1 cellular context compared by ENCODE assay signal in the genomic region with DNA sequence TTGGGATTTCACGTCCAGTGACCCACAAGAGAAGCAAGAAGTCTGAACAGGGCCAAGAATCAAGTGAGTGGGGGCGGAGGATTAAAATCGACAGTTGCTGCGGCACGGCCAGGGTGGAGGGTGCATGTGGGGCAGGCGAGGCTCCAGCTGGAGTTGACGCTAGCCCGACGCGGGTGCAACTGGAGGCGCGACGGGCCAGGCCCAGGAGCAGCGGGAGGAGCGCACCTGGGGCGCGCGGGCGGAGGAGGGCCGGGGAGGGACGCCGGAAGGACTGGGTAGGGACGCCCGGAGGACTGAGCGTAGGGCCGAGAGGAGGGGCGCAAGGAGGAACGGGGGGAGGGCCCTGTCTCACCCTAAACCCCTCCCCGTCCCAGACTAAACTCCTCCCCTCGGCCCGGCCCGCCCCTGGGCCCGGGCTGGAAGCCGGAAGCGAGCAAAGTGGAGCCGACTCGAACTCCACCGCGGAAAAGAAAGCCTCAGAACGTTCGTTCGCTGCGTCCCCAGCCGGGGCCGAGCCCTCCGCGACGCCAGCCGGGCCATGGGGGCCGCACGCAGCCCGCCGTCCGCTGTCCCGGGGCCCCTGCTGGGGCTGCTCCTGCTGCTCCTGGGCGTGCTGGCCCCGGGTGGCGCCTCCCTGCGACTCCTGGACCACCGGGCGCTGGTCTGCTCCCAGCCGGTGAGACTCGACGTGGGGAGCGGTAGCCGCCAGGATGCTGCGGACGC.
TF ChIP-seq lines count a peak whose summit lies in the region.

A gene with protein sequence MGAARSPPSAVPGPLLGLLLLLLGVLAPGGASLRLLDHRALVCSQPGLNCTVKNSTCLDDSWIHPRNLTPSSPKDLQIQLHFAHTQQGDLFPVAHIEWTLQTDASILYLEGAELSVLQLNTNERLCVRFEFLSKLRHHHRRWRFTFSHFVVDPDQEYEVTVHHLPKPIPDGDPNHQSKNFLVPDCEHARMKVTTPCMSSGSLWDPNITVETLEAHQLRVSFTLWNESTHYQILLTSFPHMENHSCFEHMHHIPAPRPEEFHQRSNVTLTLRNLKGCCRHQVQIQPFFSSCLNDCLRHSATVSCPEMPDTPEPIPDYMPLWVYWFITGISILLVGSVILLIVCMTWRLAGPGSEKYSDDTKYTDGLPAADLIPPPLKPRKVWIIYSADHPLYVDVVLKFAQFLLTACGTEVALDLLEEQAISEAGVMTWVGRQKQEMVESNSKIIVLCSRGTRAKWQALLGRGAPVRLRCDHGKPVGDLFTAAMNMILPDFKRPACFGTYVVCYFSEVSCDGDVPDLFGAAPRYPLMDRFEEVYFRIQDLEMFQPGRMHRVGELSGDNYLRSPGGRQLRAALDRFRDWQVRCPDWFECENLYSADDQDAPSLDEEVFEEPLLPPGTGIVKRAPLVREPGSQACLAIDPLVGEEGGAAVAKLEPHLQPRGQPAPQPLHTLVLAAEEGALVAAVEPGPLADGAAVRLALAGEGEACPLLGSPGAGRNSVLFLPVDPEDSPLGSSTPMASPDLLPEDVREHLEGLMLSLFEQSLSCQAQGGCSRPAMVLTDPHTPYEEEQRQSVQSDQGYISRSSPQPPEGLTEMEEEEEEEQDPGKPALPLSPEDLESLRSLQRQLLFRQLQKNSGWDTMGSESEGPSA (plus strand): TSS at position 447 of the 723 bp plus-strand sequence. CDS start 92 bp downstream, at position 539.

TF ChIP-seq in HepG2, 621 proteins besides CTCF, POLR2A, EP300 and RAD21 (continued from another document and continues in another):
- TF ChIP-seq, protein P1, sequence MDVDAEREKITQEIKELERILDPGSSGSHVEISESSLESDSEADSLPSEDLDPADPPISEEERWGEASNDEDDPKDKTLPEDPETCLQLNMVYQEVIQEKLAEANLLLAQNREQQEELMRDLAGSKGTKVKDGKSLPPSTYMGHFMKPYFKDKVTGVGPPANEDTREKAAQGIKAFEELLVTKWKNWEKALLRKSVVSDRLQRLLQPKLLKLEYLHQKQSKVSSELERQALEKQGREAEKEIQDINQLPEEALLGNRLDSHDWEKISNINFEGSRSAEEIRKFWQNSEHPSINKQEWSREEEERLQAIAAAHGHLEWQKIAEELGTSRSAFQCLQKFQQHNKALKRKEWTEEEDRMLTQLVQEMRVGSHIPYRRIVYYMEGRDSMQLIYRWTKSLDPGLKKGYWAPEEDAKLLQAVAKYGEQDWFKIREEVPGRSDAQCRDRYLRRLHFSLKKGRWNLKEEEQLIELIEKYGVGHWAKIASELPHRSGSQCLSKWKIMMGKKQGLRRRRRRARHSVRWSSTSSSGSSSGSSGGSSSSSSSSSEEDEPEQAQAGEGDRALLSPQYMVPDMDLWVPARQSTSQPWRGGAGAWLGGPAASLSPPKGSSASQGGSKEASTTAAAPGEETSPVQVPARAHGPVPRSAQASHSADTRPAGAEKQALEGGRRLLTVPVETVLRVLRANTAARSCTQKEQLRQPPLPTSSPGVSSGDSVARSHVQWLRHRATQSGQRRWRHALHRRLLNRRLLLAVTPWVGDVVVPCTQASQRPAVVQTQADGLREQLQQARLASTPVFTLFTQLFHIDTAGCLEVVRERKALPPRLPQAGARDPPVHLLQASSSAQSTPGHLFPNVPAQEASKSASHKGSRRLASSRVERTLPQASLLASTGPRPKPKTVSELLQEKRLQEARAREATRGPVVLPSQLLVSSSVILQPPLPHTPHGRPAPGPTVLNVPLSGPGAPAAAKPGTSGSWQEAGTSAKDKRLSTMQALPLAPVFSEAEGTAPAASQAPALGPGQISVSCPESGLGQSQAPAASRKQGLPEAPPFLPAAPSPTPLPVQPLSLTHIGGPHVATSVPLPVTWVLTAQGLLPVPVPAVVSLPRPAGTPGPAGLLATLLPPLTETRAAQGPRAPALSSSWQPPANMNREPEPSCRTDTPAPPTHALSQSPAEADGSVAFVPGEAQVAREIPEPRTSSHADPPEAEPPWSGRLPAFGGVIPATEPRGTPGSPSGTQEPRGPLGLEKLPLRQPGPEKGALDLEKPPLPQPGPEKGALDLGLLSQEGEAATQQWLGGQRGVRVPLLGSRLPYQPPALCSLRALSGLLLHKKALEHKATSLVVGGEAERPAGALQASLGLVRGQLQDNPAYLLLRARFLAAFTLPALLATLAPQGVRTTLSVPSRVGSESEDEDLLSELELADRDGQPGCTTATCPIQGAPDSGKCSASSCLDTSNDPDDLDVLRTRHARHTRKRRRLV (CRISPR knock-in tag; IDR thresholded peaks at IDR 0.05) = no peak
- TF ChIP-seq CCAR2 (optimal IDR thresholded peaks at IDR 0.05; ENCODE audit: low read depth, low read length) (no peak), SKI (IDR thresholded peaks at IDR 0.05; ENCODE audit: partially characterized antibody) (peak; percentile 39), ZNF501 (CRISPR knock-in tag; IDR thresholded peaks at IDR 0.05) (peak; percentile 41; the same call in 1 of the 2 replicates), LCORL (IDR thresholded peaks at IDR 0.05) (no peak), LCORL (CRISPR knock-in tag; IDR thresholded peaks at IDR 0.05) (peak; percentile 78), ZMYM3 (CRISPR knock-in tag; IDR thresholded peaks at IDR 0.05) (peak; percentile 50; the same call in 1 of the 2 replicates), ZNF3 (CRISPR knock-in tag; IDR thresholded peaks at IDR 0.05) (no peak), ZNF263 (CRISPR knock-in tag; IDR thresholded peaks at IDR 0.05) (peak; percentile 95), HHEX (CRISPR knock-in tag; IDR thresholded peaks at IDR 0.05) (no peak), KLF12 (CRISPR knock-in tag; IDR thresholded peaks at IDR 0.05; ENCODE audit: borderline replicate concordance) (peak; percentile 48; the same call in 1 of the 2 replicates), MEIS1 (CRISPR knock-in tag; IDR thresholded peaks at IDR 0.05; ENCODE audit: borderline replicate concordance) (no peak), ZNF569 (CRISPR knock-in tag; IDR thresholded peaks at IDR 0.05; ENCODE audit: borderline replicate concordance) (no peak), PRPF4 (IDR thresholded peaks at IDR 0.05; ENCODE audit: low read depth, low read length, poor library complexity, severe bottlenecking) (no peak), KLF6 (CRISPR knock-in tag; IDR thresholded peaks at IDR 0.05) (no peak), ARNT (IDR thresholded peaks at IDR 0.05) (no peak), MYNN (CRISPR knock-in tag; IDR thresholded peaks at IDR 0.05; ENCODE audit: low read depth) (no peak), ZNF709 (CRISPR knock-in tag; IDR thresholded peaks at IDR 0.05) (peak; percentile 50; the same call in 1 of the 2 replicates), POLR2G (IDR thresholded peaks at IDR 0.05; ENCODE audit: low read depth, low read length) (peak; percentile 85), ZNF660 (CRISPR knock-in tag; IDR thresholded peaks at IDR 0.05; ENCODE audit: borderline replicate concordance, low read depth) (no peak), GPN1 (CRISPR knock-in tag; IDR thresholded peaks at IDR 0.05; ENCODE audit: borderline replicate concordance) (no peak)
- TF ChIP-seq, protein P2, sequence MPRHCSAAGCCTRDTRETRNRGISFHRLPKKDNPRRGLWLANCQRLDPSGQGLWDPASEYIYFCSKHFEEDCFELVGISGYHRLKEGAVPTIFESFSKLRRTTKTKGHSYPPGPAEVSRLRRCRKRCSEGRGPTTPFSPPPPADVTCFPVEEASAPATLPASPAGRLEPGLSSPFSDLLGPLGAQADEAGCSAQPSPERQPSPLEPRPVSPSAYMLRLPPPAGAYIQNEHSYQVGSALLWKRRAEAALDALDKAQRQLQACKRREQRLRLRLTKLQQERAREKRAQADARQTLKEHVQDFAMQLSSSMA (CRISPR knock-in tag; IDR thresholded peaks at IDR 0.05) = no peak
- TF ChIP-seq, protein P3, sequence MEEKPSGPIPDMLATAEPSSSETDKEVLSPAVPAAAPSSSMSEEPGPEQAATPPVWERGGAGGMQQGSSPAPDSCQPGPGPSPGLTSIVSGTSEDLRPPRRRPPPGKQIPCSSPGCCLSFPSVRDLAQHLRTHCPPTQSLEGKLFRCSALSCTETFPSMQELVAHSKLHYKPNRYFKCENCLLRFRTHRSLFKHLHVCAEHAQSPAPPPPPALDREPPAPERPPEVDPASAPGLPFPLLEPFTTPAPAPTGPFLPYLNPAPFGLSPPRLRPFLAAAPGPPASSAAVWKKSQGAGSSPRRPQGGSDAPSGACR (CRISPR knock-in tag; IDR thresholded peaks at IDR 0.05) = 0 out of 2 replicates have a peak, but pooled peaks have one; percentile 13
- TF ChIP-seq, protein P4, sequence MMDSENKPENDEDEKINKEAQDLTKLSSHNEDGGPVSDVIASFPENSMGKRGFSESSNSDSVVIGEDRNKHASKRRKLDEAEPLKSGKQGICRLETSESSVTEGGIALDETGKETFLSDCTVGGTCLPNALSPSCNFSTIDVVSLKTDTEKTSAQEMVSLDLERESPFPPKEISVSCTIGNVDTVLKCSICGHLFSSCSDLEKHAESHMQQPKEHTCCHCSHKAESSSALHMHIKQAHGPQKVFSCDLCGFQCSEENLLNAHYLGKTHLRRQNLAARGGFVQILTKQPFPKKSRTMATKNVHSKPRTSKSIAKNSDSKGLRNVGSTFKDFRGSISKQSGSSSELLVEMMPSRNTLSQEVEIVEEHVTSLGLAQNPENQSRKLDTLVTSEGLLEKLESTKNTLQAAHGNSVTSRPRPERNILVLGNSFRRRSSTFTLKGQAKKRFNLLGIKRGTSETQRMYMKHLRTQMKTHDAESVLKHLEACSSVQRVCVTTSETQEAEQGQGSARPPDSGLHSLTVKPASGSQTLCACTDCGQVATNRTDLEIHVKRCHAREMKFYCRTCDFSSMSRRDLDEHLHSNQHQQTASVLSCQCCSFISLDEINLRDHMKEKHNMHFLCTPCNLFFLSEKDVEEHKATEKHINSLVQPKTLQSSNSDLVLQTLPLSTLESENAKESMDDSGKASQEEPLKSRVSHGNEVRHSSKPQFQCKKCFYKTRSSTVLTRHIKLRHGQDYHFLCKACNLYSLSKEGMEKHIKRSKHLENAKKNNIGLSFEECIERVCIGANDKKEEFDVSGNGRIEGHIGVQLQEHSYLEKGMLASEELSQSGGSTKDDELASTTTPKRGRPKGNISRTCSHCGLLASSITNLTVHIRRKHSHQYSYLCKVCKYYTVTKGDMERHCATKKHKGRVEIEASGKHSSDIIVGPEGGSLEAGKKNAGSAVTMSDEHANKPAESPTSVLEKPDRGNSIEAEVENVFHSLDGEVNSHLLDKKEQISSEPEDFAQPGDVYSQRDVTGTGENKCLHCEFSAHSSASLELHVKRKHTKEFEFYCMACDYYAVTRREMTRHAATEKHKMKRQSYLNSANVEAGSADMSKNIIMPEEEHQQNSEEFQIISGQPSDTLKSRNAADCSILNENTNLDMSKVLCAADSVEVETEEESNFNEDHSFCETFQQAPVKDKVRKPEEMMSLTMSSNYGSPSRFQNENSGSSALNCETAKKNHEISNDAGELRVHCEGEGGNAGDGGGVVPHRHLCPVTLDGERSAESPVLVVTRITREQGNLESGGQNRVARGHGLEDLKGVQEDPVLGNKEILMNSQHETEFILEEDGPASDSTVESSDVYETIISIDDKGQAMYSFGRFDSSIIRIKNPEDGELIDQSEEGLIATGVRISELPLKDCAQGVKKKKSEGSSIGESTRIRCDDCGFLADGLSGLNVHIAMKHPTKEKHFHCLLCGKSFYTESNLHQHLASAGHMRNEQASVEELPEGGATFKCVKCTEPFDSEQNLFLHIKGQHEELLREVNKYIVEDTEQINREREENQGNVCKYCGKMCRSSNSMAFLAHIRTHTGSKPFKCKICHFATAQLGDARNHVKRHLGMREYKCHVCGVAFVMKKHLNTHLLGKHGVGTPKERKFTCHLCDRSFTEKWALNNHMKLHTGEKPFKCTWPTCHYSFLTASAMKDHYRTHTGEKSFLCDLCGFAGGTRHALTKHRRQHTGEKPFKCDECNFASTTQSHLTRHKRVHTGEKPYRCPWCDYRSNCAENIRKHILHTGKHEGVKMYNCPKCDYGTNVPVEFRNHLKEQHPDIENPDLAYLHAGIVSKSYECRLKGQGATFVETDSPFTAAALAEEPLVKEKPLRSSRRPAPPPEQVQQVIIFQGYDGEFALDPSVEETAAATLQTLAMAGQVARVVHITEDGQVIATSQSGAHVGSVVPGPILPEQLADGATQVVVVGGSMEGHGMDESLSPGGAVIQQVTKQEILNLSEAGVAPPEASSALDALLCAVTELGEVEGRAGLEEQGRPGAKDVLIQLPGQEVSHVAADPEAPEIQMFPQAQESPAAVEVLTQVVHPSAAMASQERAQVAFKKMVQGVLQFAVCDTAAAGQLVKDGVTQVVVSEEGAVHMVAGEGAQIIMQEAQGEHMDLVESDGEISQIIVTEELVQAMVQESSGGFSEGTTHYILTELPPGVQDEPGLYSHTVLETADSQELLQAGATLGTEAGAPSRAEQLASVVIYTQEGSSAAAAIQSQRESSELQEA (CRISPR knock-in tag; IDR thresholded peaks at IDR 0.05; ENCODE audit: not compliant biosample characterization) = no peak
- TF ChIP-seq, protein P5, sequence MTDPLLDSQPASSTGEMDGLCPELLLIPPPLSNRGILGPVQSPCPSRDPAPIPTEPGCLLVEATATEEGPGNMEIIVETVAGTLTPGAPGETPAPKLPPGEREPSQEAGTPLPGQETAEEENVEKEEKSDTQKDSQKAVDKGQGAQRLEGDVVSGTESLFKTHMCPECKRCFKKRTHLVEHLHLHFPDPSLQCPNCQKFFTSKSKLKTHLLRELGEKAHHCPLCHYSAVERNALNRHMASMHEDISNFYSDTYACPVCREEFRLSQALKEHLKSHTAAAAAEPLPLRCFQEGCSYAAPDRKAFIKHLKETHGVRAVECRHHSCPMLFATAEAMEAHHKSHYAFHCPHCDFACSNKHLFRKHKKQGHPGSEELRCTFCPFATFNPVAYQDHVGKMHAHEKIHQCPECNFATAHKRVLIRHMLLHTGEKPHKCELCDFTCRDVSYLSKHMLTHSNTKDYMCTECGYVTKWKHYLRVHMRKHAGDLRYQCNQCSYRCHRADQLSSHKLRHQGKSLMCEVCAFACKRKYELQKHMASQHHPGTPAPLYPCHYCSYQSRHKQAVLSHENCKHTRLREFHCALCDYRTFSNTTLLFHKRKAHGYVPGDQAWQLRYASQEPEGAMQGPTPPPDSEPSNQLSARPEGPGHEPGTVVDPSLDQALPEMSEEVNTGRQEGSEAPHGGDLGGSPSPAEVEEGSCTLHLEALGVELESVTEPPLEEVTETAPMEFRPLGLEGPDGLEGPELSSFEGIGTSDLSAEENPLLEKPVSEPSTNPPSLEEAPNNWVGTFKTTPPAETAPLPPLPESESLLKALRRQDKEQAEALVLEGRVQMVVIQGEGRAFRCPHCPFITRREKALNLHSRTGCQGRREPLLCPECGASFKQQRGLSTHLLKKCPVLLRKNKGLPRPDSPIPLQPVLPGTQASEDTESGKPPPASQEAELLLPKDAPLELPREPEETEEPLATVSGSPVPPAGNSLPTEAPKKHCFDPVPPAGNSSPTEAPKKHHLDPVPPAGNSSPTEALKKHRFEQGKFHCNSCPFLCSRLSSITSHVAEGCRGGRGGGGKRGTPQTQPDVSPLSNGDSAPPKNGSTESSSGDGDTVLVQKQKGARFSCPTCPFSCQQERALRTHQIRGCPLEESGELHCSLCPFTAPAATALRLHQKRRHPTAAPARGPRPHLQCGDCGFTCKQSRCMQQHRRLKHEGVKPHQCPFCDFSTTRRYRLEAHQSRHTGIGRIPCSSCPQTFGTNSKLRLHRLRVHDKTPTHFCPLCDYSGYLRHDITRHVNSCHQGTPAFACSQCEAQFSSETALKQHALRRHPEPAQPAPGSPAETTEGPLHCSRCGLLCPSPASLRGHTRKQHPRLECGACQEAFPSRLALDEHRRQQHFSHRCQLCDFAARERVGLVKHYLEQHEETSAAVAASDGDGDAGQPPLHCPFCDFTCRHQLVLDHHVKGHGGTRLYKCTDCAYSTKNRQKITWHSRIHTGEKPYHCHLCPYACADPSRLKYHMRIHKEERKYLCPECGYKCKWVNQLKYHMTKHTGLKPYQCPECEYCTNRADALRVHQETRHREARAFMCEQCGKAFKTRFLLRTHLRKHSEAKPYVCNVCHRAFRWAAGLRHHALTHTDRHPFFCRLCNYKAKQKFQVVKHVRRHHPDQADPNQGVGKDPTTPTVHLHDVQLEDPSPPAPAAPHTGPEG (CRISPR knock-in tag; IDR thresholded peaks at IDR 0.05) = no peak
- TF ChIP-seq, protein P6, sequence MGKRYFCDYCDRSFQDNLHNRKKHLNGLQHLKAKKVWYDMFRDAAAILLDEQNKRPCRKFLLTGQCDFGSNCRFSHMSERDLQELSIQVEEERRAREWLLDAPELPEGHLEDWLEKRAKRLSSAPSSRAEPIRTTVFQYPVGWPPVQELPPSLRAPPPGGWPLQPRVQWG (CRISPR knock-in tag; IDR thresholded peaks at IDR 0.05; ENCODE audit: borderline replicate concordance, low read depth) = no peak
